ENCODE assay signal across 24 cellular contexts in the genomic region with DNA sequence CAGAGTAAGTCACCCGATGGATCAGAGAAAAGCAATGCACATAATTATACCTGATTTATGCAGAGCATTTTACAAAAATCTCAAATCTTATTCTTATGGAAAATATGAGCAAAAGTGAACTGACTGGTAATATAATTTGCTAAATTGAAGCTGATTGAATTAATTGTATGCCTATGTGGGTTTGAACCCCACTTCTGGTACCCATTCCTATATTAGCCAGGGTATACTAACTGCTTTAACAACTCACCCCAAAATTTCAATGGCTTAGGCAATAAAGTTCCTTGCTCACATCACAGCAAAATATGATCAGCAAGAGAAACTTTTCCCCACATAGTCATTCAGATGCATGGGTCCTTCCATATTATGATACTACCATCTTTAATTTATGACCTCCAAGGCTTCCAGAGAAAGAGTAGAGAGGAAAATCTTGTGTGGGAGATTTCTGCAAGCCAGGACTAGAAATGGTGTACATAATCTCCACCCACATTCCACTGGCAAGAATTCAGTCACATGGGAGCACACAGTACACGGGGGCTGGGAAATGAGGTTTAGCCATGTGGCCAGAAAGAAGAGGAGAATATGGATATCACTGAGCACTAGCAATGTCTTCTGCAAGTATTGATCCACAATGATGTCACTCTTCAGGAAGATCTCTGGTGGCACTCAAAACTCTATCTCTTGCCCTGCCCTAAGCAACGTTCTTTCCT.
"Had no signal": no experiment of that assay in that cellular context is flagged by ENCODE, and none has a peak within 500 bp of the region (broad histone marks: within the 10 kb centered on the region; RNA-seq: fewer than 3 reads in every experiment).

No MANE protein-coding gene starts in this region.

- ATAC-seq: activated naive CD4-positive, alpha-beta T cell treated with anti-CD3 and anti-CD28 coated beads, Interleukin-2, amount 50 U/mL, for 72 hours; activated T-cell treated with anti-CD3 and anti-CD28 coated beads, Interleukin-2, amount 50 U/mL, for 72 hours; gastroesophageal sphincter; mucosa of descending colon; natural killer cell; right cardiac atrium had no signal

- FAIRE-seq: TTC549 had no signal

- H3K27ac ChIP-seq: brain microvascular endothelial cell, gastroesophageal sphincter, heart right ventricle had no signal

- H3K4me3 ChIP-seq: gastroesophageal sphincter, heart right ventricle, mucosa of descending colon, smooth muscle cell had no signal

- H3K9me3 ChIP-seq: gastroesophageal sphincter, heart right ventricle, mucosa of descending colon had no signal

- DNase-seq: activated CD4-positive, alpha-beta T cell treated with anti-CD3 and anti-CD28 coated beads, Interleukin-2, amount 10 ng/mL, durations not matched to agents 7 days and 5 days; activated CD4-positive, CD25-positive, alpha-beta regulatory T cell; activated CD8-positive, alpha-beta memory T cell treated with anti-CD3 and anti-CD28 coated beads, Interleukin-2, amount 50 U/mL, for 48 hours; activated gamma-delta T cell; activated T-cell treated with anti-CD3 and anti-CD28 coated beads, Interleukin-2, amount 50 U/mL, for 72 hours; amniotic stem cell; brain microvascular endothelial cell; cerebellar nuclear complex; endodermal cell; heart right ventricle; islet precursor cell; mucosa of descending colon; natural killer cell; nucleus accumbens; right cardiac atrium; stimulated activated CD4-positive, alpha-beta T cell treated with anti-CD3 and anti-CD28 coated beads, Interleukin-4, amount 100 ng/mL, for 4 hours; stimulated activated CD8-positive, alpha-beta memory T cell treated with anti-CD3 and anti-CD28 coated beads, Interleukin-4, amount 100 ng/mL, for 48 hours; stimulated activated naive CD4-positive, alpha-beta T cell treated with Interleukin-2 at 50 U/mL for 16 hours; substantia nigra; T-helper 2 cell had no signal

- H3K4me1 ChIP-seq: gastroesophageal sphincter had no signal

- H3K4me2 ChIP-seq: smooth muscle cell had no signal
